In the genomic region with DNA sequence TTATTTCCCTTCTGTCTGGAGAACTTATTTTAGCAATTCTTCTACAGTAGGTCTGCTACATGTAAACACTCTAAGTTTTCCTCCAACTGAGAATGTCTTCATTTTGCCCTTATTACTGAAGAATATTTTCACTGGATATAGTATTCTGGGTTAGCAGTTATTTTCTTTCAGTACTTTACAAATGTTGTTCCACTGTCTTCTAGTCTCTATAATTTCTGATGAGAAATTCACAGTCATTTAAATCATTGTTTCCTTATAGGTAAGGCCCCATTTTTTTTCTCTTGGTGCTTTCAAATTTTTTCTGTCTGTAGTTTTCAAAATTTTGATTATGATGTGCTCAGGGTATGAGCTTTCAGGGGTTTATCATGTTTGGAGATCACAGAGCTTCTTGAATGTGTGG, we compare ENCODE assay signal across 9 cellular contexts. TPM values are rescaled to one million over a fixed set of nuclear protein-coding genes. Genes with fewer than 3 reads are reported as not detected.
"Had no signal": no experiment of that assay in that cellular context is flagged by ENCODE, and none has a peak within 500 bp of the region (broad histone marks: within the 10 kb centered on the region; RNA-seq: fewer than 3 reads in every experiment).

No MANE protein-coding gene starts in this region.

- ATAC-seq: GM12878 had no signal

- H3K4me3 ChIP-seq: GM12878 had no signal

- FAIRE-seq: G401.6, GM12878, GM12891, GM12892, GM18507, GM19239 had no signal

- DNase-seq: GDM1, GF-D8 had no signal

RNA-seq across cellular contexts. Expression of a gene that starts 32.0 kb away (rescaled TPM):
- total RNA-seq: G401, GM12878 had no signal
- polyA plus RNA-seq: GM12878 had no signal
